In the genomic region with DNA sequence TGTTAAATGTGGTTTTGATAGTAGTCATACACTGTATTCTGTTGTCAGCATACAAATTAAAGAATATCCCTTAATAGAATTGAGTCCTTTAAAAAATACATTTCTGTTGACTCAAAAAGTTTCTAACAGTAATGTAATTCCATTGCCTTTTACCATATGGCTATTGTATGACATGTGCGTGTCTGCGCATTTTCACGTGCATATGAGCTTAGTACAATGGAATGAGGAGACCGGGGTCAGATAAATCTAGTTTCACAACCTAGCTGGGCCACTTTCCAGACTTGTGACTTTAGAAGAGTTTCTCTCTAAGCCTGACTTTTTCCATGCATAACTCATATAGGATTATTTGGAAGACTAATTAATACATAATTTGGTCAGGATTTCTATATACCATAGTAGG, we compare ENCODE assay signal across 1 cellular context.
TF ChIP-seq lines count a peak whose summit lies in the region.

No MANE protein-coding gene starts in this region.

TF ChIP-seq in GM12878, 131 proteins besides CTCF, POLR2A, EP300 and RAD21 (continued from another document):
- TF ChIP-seq, protein P1, sequence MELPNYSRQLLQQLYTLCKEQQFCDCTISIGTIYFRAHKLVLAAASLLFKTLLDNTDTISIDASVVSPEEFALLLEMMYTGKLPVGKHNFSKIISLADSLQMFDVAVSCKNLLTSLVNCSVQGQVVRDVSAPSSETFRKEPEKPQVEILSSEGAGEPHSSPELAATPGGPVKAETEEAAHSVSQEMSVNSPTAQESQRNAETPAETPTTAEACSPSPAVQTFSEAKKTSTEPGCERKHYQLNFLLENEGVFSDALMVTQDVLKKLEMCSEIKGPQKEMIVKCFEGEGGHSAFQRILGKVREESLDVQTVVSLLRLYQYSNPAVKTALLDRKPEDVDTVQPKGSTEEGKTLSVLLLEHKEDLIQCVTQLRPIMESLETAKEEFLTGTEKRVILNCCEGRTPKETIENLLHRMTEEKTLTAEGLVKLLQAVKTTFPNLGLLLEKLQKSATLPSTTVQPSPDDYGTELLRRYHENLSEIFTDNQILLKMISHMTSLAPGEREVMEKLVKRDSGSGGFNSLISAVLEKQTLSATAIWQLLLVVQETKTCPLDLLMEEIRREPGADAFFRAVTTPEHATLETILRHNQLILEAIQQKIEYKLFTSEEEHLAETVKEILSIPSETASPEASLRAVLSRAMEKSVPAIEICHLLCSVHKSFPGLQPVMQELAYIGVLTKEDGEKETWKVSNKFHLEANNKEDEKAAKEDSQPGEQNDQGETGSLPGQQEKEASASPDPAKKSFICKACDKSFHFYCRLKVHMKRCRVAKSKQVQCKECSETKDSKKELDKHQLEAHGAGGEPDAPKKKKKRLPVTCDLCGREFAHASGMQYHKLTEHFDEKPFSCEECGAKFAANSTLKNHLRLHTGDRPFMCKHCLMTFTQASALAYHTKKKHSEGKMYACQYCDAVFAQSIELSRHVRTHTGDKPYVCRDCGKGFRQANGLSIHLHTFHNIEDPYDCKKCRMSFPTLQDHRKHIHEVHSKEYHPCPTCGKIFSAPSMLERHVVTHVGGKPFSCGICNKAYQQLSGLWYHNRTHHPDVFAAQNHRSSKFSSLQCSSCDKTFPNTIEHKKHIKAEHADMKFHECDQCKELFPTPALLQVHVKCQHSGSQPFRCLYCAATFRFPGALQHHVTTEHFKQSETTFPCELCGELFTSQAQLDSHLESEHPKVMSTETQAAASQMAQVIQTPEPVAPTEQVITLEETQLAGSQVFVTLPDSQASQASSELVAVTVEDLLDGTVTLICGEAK (IDR thresholded peaks at IDR 0.05; ENCODE audit: borderline replicate concordance), result no peak
- TF ChIP-seq ZBED1 (IDR thresholded peaks at IDR 0.05; ENCODE audit: borderline replicate concordance) (no peak), CHD2 (IDR thresholded peaks at IDR 0.05; ENCODE audit: borderline replicate concordance, low read depth, low read length) (no peak), CBFB (IDR thresholded peaks at IDR 0.05; ENCODE audit: low read depth) (no peak), POLR2AphosphoS5 (IDR thresholded peaks at IDR 0.05; ENCODE audit: low read length) (no peak), ZSCAN29 (IDR thresholded peaks at IDR 0.05) (no peak), SMAD1 (IDR thresholded peaks at IDR 0.05; ENCODE audit: low read depth, partially characterized antibody) (no peak), MTA3 (IDR thresholded peaks at IDR 0.05; ENCODE audit: borderline replicate concordance, low read length) (no peak), REST (IDR thresholded peaks at IDR 0.05; ENCODE audit: low read depth, low read length) (no peak), TARDBP (IDR thresholded peaks at IDR 0.05; ENCODE audit: borderline replicate concordance) (no peak), BACH1 (IDR thresholded peaks at IDR 0.05; ENCODE audit: borderline replicate concordance) (no peak)
- TF ChIP-seq, protein P2, sequence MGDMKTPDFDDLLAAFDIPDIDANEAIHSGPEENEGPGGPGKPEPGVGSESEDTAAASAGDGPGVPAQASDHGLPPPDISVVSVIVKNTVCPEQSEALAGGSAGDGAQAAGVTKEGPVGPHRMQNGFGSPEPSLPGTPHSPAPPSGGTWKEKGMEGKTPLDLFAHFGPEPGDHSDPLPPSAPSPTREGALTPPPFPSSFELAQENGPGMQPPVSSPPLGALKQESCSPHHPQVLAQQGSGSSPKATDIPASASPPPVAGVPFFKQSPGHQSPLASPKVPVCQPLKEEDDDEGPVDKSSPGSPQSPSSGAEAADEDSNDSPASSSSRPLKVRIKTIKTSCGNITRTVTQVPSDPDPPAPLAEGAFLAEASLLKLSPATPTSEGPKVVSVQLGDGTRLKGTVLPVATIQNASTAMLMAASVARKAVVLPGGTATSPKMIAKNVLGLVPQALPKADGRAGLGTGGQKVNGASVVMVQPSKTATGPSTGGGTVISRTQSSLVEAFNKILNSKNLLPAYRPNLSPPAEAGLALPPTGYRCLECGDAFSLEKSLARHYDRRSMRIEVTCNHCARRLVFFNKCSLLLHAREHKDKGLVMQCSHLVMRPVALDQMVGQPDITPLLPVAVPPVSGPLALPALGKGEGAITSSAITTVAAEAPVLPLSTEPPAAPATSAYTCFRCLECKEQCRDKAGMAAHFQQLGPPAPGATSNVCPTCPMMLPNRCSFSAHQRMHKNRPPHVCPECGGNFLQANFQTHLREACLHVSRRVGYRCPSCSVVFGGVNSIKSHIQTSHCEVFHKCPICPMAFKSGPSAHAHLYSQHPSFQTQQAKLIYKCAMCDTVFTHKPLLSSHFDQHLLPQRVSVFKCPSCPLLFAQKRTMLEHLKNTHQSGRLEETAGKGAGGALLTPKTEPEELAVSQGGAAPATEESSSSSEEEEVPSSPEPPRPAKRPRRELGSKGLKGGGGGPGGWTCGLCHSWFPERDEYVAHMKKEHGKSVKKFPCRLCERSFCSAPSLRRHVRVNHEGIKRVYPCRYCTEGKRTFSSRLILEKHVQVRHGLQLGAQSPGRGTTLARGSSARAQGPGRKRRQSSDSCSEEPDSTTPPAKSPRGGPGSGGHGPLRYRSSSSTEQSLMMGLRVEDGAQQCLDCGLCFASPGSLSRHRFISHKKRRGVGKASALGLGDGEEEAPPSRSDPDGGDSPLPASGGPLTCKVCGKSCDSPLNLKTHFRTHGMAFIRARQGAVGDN (IDR thresholded peaks at IDR 0.05), result no peak
- TF ChIP-seq, protein P3, sequence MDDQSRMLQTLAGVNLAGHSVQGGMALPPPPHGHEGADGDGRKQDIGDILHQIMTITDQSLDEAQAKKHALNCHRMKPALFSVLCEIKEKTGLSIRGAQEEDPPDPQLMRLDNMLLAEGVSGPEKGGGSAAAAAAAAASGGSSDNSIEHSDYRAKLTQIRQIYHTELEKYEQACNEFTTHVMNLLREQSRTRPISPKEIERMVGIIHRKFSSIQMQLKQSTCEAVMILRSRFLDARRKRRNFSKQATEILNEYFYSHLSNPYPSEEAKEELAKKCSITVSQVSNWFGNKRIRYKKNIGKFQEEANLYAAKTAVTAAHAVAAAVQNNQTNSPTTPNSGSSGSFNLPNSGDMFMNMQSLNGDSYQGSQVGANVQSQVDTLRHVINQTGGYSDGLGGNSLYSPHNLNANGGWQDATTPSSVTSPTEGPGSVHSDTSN (IDR thresholded peaks at IDR 0.05; ENCODE audit: insufficient replicate concordance, low read depth, low read length), result no peak
